13 cellular contexts compared by ENCODE assay signal in the genomic region with DNA sequence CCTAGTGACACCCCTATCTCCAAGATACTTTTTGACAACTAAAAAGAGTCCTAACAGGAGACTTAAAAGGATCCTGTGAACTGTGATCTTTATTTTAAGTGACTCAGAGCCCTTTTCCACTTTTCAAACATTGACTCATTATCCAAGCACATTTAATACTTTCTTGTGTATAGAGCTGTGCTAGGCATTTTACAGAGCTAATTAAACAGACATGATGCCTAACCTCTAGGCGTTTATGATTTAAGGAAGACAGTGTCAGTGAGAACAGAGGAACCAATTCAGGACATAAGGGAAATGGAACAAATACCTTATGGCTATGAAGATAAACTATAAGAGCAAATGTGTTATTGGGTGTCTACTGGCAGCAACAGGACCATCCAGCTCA.
DNase-seq lines count a peak whose midpoint lies in the region; ATAC-seq and TF ChIP-seq lines count a peak whose summit lies in the region.
"Had no signal": no experiment of that assay in that cellular context is flagged by ENCODE, and none has a peak within 500 bp of the region (broad histone marks: within the 10 kb centered on the region; RNA-seq: fewer than 3 reads in every experiment).

No MANE protein-coding gene starts in this region.

- H3K9me3 ChIP-seq in left ventricle myocardium inferior (replicated peaks): peaks cover 11% of the 10 kb centered on the region
- no peaks in the 10 kb centered on the region for H3K9me3 ChIP-seq in right atrium auricular region
- H3K9me3 ChIP-seq in Panc1 (ENCODE audit: control insufficient read depth, insufficient read depth, low read depth, low read length): no peaks in the 10 kb centered on the region
- H3K9me3 ChIP-seq: HAP-1 had no signal

- no TSS peak for BruUV-seq in Panc1 (replicated peaks; lab: Mats Ljungman, UMichigan)

- no peaks in the 10 kb centered on the region for H3K4me1 ChIP-seq in left ventricle myocardium inferior
- H3K4me1 ChIP-seq in right atrium auricular region: no peaks in the 10 kb centered on the region
- 0 out of 2 replicates have a peak, but pooled peaks cover 3% of the 10 kb centered on the region for H3K4me1 ChIP-seq in Panc1 (ENCODE audit: control insufficient read depth, insufficient read depth, low read length)
- H3K4me1 ChIP-seq: HAP-1 had no signal

- intact Hi-C loops in left ventricle myocardium inferior (cut with micrococcal nuclease): no loop called here
- intact Hi-C loops in Panc1 (cut with micrococcal nuclease; ENCODE audit: unreplicated experiment): no loop called here

- DNase-seq in left ventricle myocardium inferior (no peak), right atrium auricular region (ENCODE audit: low spot score) (no peak), Panc1 (ENCODE audit: low read depth, low spot score) (peak; percentile 20), NCI-H748 (lab: John Stamatoyannopoulos, UW; ENCODE audit: unreplicated experiment) (no peak), mucosa of gallbladder (ENCODE audit: low spot score) (no peak), DMS 273 treated with DMSO at 0.1 percent for 48 hours (lab: John Stamatoyannopoulos, UW) (no peak)
- DNase-seq: 8988T, NCI-H1105, NCI-H2081 treated with DMSO at 0.1 percent for 48 hours, RPMI8226 had no signal

- H3K4me3 ChIP-seq in left ventricle myocardium inferior (no peak overlapping the region), right atrium auricular region (no peak overlapping the region), Panc1 (ENCODE audit: low read depth in 2 of 2, low read length in 2 of 2) (no peak overlapping the region)
- H3K4me3 ChIP-seq: HAP-1 had no signal

- in situ Hi-C loops in Panc1 (cut with HindIII; ENCODE audit: low pct_unique_long_range_greater_than_20kb, low sequenced_read_pairs): no loop called here

- no peaks in the 10 kb centered on the region for H3K27me3 ChIP-seq in left ventricle myocardium inferior (ENCODE audit: low read depth)
- H3K27me3 ChIP-seq in right atrium auricular region: no peaks in the 10 kb centered on the region
- no peaks in the 10 kb centered on the region for H3K27me3 ChIP-seq in Panc1 (ENCODE audit: control insufficient read depth, insufficient read depth, low read length)

- TF ChIP-seq CTCF in left ventricle myocardium inferior (IDR thresholded peaks at IDR 0.05; ENCODE audit: borderline replicate concordance) (no peak), right atrium auricular region (IDR thresholded peaks at IDR 0.05) (no peak), Panc1 (IDR thresholded peaks at IDR 0.05) (no peak)

- POLR2A ChIA-PET in Panc1 (lab: Charles Lee): no interaction called here

- ATAC-seq in Panc1 (peak; percentile 95), esophagus mucosa (peak; percentile 60), GM21526 (IDR thresholded peaks at IDR 0.05; ENCODE audit: low FRiP score, unreplicated experiment) (no peak)

- peak overlapping the region; percentile 37 for H3K27ac ChIP-seq in left ventricle myocardium inferior (replicated peaks)
- H3K27ac ChIP-seq in right atrium auricular region: no peak overlapping the region
- H3K27ac ChIP-seq in Panc1 (ENCODE audit: low read length): no peak overlapping the region

- no peaks in the 10 kb centered on the region for H3K36me3 ChIP-seq in left ventricle myocardium inferior
- no peaks in the 10 kb centered on the region for H3K36me3 ChIP-seq in right atrium auricular region
- no peaks in the 10 kb centered on the region for H3K36me3 ChIP-seq in Panc1 (ENCODE audit: control insufficient read depth, insufficient read depth, low read length)
- H3K36me3 ChIP-seq: HAP-1 had no signal

- CTCF ChIA-PET in Panc1 (lab: Charles Lee): no interaction called here
